ENCODE assay signal across 21 cellular contexts in the genomic region with DNA sequence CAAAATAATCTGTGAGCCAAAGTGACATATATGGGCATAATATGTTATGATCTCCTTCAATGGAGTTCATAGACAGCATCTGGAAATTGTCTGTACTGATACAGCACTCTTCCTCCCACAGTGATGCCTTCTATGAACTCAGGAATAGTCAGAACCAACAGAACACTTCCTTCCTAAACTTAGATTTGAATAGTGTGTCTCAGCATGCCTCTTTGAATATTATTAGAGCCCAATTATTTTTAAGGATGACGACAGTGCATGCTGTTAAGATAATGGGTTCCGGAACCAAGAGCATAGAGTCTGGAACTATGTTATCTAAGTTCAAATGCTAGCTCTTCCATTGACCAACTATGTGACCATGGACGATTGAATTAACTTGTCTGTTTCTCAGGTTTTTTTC.
"Had no signal": no experiment of that assay in that cellular context is flagged by ENCODE, and none has a peak within 500 bp of the region (broad histone marks: within the 10 kb centered on the region; RNA-seq: fewer than 3 reads in every experiment).

No MANE protein-coding gene starts in this region.

- DNase-seq: dorsolateral prefrontal cortex; effector CD4-positive, alpha-beta T cell; kidney; mesenchymal stem cell; mucosa of descending colon; naive B cell; stimulated activated CD4-positive, alpha-beta T cell treated with anti-CD3 and anti-CD28 coated beads, Interleukin-15, amount 100 ng/mL, for 24 hours; stimulated activated CD4-positive, alpha-beta T cell treated with anti-CD3 and anti-CD28 coated beads, Interleukin-2, amount 100 ng/mL, for 48 hours; stimulated activated naive B cell treated with anti-CD40 and anti-IgM and Interleukin-4, amounts not matched to agents 10 μg/mL and 1 μg/mL and 100 μg/mL, for 72 hours; transverse colon; upper lobe of right lung; uterus had no signal

- H3K4me1 Mint-ChIP-seq: naive B cell; stimulated activated naive B cell treated with anti-CD40 and anti-IgM and Interleukin-4, amounts not matched to agents 10 μg/mL and 1 μg/mL and 100 μg/mL, for 72 hours had no signal

- H3K27ac Mint-ChIP-seq: mesothelial cell of epicardium; naive B cell; natural killer cell treated with Interleukin-12 subunit alpha and Interleukin-12 subunit beta and Interleukin-15 and Interleukin-18, amount 100 ng/mL, for 72 hours; progenitor cell of endocrine pancreas; stimulated activated naive B cell treated with anti-CD40 and anti-IgM and Interleukin-4, amounts not matched to agents 10 μg/mL and 1 μg/mL and 100 μg/mL, for 72 hours; stimulated activated naive CD8-positive, alpha-beta T cell treated with anti-CD3 and anti-CD28 coated beads, Interleukin-15, Interleukin-2, amounts not matched to agents 100 ng/mL and 50 ng/mL, for 24 hours had no signal

- H3K4me3 Mint-ChIP-seq: mesothelial cell of epicardium; naive B cell; natural killer cell treated with Interleukin-12 subunit alpha and Interleukin-12 subunit beta and Interleukin-15 and Interleukin-18, amount 100 ng/mL, for 72 hours; neural progenitor cell; stimulated activated naive B cell treated with anti-CD40 and anti-IgM and Interleukin-4, amounts not matched to agents 10 μg/mL and 1 μg/mL and 100 μg/mL, for 72 hours; stimulated activated naive CD8-positive, alpha-beta T cell treated with anti-CD3 and anti-CD28 coated beads, Interleukin-15, Interleukin-2, amounts not matched to agents 100 ng/mL and 50 ng/mL, for 24 hours had no signal

- H3K27me3 Mint-ChIP-seq: naive B cell; natural killer cell treated with Interleukin-12 subunit alpha and Interleukin-12 subunit beta and Interleukin-15 and Interleukin-18, amount 100 ng/mL, for 72 hours; progenitor cell of endocrine pancreas; stimulated activated naive B cell treated with anti-CD40 and anti-IgM and Interleukin-4, amounts not matched to agents 10 μg/mL and 1 μg/mL and 100 μg/mL, for 72 hours; stimulated activated naive CD8-positive, alpha-beta T cell treated with anti-CD3 and anti-CD28 coated beads, Interleukin-15, Interleukin-2, amounts not matched to agents 100 ng/mL and 50 ng/mL, for 24 hours had no signal

- H3K9me3 ChIP-seq: thoracic aorta, upper lobe of right lung, uterus had no signal

- H3K27me3 ChIP-seq: hepatocyte, neural progenitor cell, transverse colon, upper lobe of right lung, uterus had no signal

- H3K27ac ChIP-seq: dorsolateral prefrontal cortex, hepatocyte, neural progenitor cell, parathyroid adenoma, skin epidermis, thoracic aorta, transverse colon, upper lobe of right lung, uterus had no signal

- H3K36me3 ChIP-seq: neural progenitor cell, thoracic aorta, transverse colon, upper lobe of right lung, uterus had no signal

- H3K4me3 ChIP-seq: dorsolateral prefrontal cortex, hepatocyte, mucosa of descending colon, neural progenitor cell, skin epidermis, thoracic aorta, transverse colon, upper lobe of right lung, uterus had no signal

- H3K4me1 ChIP-seq: parathyroid adenoma, transverse colon, upper lobe of right lung, uterus had no signal

- ATAC-seq: mucosa of descending colon; natural killer cell treated with Interleukin-12 subunit alpha and Interleukin-12 subunit beta and Interleukin-15 and Interleukin-18, amount 100 ng/mL, for 72 hours; stimulated activated naive B cell treated with anti-CD40 and anti-IgM and Interleukin-4, amounts not matched to agents 10 μg/mL and 1 μg/mL and 100 μg/mL, for 72 hours; upper lobe of right lung had no signal

- H3K36me3 Mint-ChIP-seq: naive B cell; natural killer cell treated with Interleukin-12 subunit alpha and Interleukin-12 subunit beta and Interleukin-15 and Interleukin-18, amount 100 ng/mL, for 72 hours; neural progenitor cell; stimulated activated naive B cell treated with anti-CD40 and anti-IgM and Interleukin-4, amounts not matched to agents 10 μg/mL and 1 μg/mL and 100 μg/mL, for 72 hours had no signal
